In genomic region chr19:7477758-7478157, GRCh38 we compare ENCODE assay signal across 21 cellular contexts.
"Had no signal": no experiment of that assay in that cellular context is flagged by ENCODE, and none has a peak within 500 bp of the region (broad histone marks: within the 10 kb centered on the region; RNA-seq: fewer than 3 reads in every experiment).

No MANE protein-coding gene starts in this region.

- H3K4me3 ChIP-seq: left ventricle myocardium inferior, pancreas, psoas muscle, right atrium auricular region, stomach, suprapubic skin, tibial nerve, uterus had no signal

- H3K4me3 Mint-ChIP-seq: activated T-cell treated with anti-CD3 and anti-CD28 coated beads, Interleukin-2, amount 50 U/mL, for 24 hours; dendritic cell treated with granulocyte-macrophage colony-stimulating factor and Interleukin-4, amounts not matched to agents 40 ng/mL and 50 ng/mL, for 4 days; T-helper 1 cell treated with Interleukin-12 subunit alpha and Interleukin-12 subunit beta and Interleukin-4 antibody, amounts not matched to agents 30 μg/mL and 1 μg/mL, for 36 hours had no signal

- DNase-seq: activated CD4-positive, CD25-positive, alpha-beta regulatory T cell treated with anti-CD3 and anti-CD28 coated beads, Interleukin-2, amount 50 U/mL, for 72 hours; activated naive CD4-positive, alpha-beta T cell treated with Interleukin-2 at 50 U/mL for 16 hours; activated T-cell treated with anti-CD3 and anti-CD28 coated beads, Interleukin-2, amount 50 U/mL, for 24 hours; effector CD8-positive, alpha-beta T cell; hippocampal formation; left ventricle myocardium inferior; pancreas; psoas muscle; stimulated activated CD4-positive, alpha-beta T cell treated with anti-CD3 and anti-CD28 coated beads, Interleukin-12 subunit alpha, Interleukin-12 subunit beta, amount 100 ng/mL, for 4 hours; stimulated activated CD4-positive, alpha-beta T cell treated with anti-CD3 and anti-CD28 coated beads, Interleukin-1b, Interleukin-23, amount 100 ng/mL, for 48 hours; stomach; uterus had no signal

- H3K36me3 ChIP-seq: pancreas, right atrium auricular region, suprapubic skin, uterus had no signal

- H3K4me1 ChIP-seq: pancreas, psoas muscle, uterus had no signal

- H3K27ac ChIP-seq: left ventricle myocardium inferior, pancreas, psoas muscle, right atrium auricular region, stomach, suprapubic skin, tibial nerve, uterus had no signal

- FAIRE-seq: endothelial cell of umbilical vein, frontal cortex, pancreas had no signal

- H3K9me3 ChIP-seq: left ventricle myocardium inferior, pancreas, psoas muscle, right atrium auricular region, stomach, suprapubic skin, tibial nerve, uterus had no signal

- H3K27me3 ChIP-seq: pancreas, right atrium auricular region, stomach, suprapubic skin, tibial nerve, uterus had no signal

- H3K9me3 Mint-ChIP-seq: activated T-cell treated with anti-CD3 and anti-CD28 coated beads, Interleukin-2, amount 50 U/mL, for 24 hours; activated T-helper 2 cell treated with anti-CD3 and anti-CD28 coated beads, Interferon-gamma antibody, Interleukin-2, Interleukin-4, amounts not matched to agents 10 μg/mL and 5 μg/mL and 100 μg/mL, durations not matched to agents 14 hours and 24 hours and 36 hours; dendritic cell treated with granulocyte-macrophage colony-stimulating factor and Interleukin-4, amounts not matched to agents 40 ng/mL and 50 ng/mL, for 4 days; naive thymus-derived CD8-positive, alpha-beta T cell; T-helper 1 cell treated with Interleukin-12 subunit alpha and Interleukin-12 subunit beta and Interleukin-4 antibody, amounts not matched to agents 30 μg/mL and 1 μg/mL, for 36 hours had no signal

- H3K27ac Mint-ChIP-seq: activated T-cell treated with anti-CD3 and anti-CD28 coated beads, Interleukin-2, amount 50 U/mL, for 24 hours; activated T-helper 2 cell treated with anti-CD3 and anti-CD28 coated beads, Interferon-gamma antibody, Interleukin-2, Interleukin-4, amounts not matched to agents 10 μg/mL and 5 μg/mL and 100 μg/mL, durations not matched to agents 14 hours and 24 hours and 36 hours; T-helper 1 cell treated with Interleukin-12 subunit alpha and Interleukin-12 subunit beta and Interleukin-4 antibody, amounts not matched to agents 30 μg/mL and 1 μg/mL, for 36 hours had no signal

- H3K27me3 Mint-ChIP-seq: activated T-cell treated with anti-CD3 and anti-CD28 coated beads, Interleukin-2, amount 50 U/mL, for 24 hours; dendritic cell treated with granulocyte-macrophage colony-stimulating factor and Interleukin-4, amounts not matched to agents 40 ng/mL and 50 ng/mL, for 4 days; naive thymus-derived CD8-positive, alpha-beta T cell had no signal
